Comparison of ENCODE assay signal across 8 cellular contexts in genomic region chr2:43676322-43677050, GRCh38. TPM values are rescaled to one million over a fixed set of nuclear protein-coding genes. Genes with fewer than 3 reads are reported as not detected.
DNase-seq lines count a peak whose midpoint lies in the region; ATAC-seq and TF ChIP-seq lines count a peak whose summit lies in the region.

TSS of gene C1GALT1C1L (minus strand) at chr2:43676429. CDS start at chr2:43676322, 107 bp downstream.

- WGBS in lower leg skin, 2 donors: 5 to 20% methylated on average over 26 of the region's 27 CpGs

- POLR2A ChIA-PET in T-cell (lab: Charles Lee): no interaction called here

- H3K9me3 Mint-ChIP-seq in activated naive CD4-positive, alpha-beta T cell treated with anti-CD3 and anti-CD28 coated beads for 36 hours: no peaks in the 10 kb centered on the region
- H3K9me3 Mint-ChIP-seq in T-cell: peaks cover 9 to 13% (median 11%) of the 10 kb centered on the region in 3 donors

- no peak within 1 kb of the TSS for H3K27ac Mint-ChIP-seq in activated naive CD4-positive, alpha-beta T cell treated with anti-CD3 and anti-CD28 coated beads for 36 hours
- H3K27ac Mint-ChIP-seq in T-cell: no peak within 1 kb of the TSS

- no peak for TF ChIP-seq POLR2A in lower leg skin (IDR thresholded peaks at IDR 0.05)

- no peaks in the 10 kb centered on the region for H3K36me3 Mint-ChIP-seq in activated naive CD4-positive, alpha-beta T cell treated with anti-CD3 and anti-CD28 coated beads for 36 hours (ENCODE audit: low read depth)
- peaks cover 5% of the 10 kb centered on the region for H3K36me3 Mint-ChIP-seq in T-cell

- H3K4me1 Mint-ChIP-seq in activated naive CD4-positive, alpha-beta T cell treated with anti-CD3 and anti-CD28 coated beads for 36 hours (ENCODE audit: low read depth): no peaks in the 10 kb centered on the region
- H3K4me1 Mint-ChIP-seq in T-cell: peaks cover 2 to 6% (median 2%) of the 10 kb centered on the region in 3 donors

- peaks cover 28% of the 10 kb centered on the region for H3K27me3 Mint-ChIP-seq in activated naive CD4-positive, alpha-beta T cell treated with anti-CD3 and anti-CD28 coated beads for 36 hours (ENCODE audit: low read depth)
- H3K27me3 Mint-ChIP-seq in T-cell: peaks cover 25 to 26% of the 10 kb centered on the region in 2 donors

- in situ Hi-C loops in KBM-7 (cut with MboI; ENCODE audit: low pct_unique_long_range_greater_than_20kb, low sequenced_read_pairs): no loop called here

- CTCF ChIA-PET in activated naive CD4-positive, alpha-beta T cell treated with anti-CD3 and anti-CD28 coated beads for 36 hours (lab: Charles Lee): no interaction called here
- CTCF ChIA-PET in T-cell (lab: Charles Lee): no interaction called here

- ATAC-seq in T-cell (replicated peaks in 1 of 4) (peak; percentile 49 to 73 (median 57)), GM19023 (IDR thresholded peaks at IDR 0.05; ENCODE audit: unreplicated experiment) (no peak)

- H3K4me3 Mint-ChIP-seq in activated naive CD4-positive, alpha-beta T cell treated with anti-CD3 and anti-CD28 coated beads for 36 hours: peak within 1 kb of the TSS; percentile 55
- H3K4me3 Mint-ChIP-seq in T-cell: peak within 1 kb of the TSS; percentile 32 to 69 (median 68)

- TF ChIP-seq CTCF in lower leg skin (IDR thresholded peaks at IDR 0.05): no peak

- peak within 1 kb of the TSS; percentile 42 for H3K4me3 ChIP-seq in lower leg skin (ENCODE audit: low read depth, poor library complexity, severe bottlenecking)

- DNase-seq in activated naive CD4-positive, alpha-beta T cell treated with anti-CD3 and anti-CD28 coated beads for 36 hours: peak; percentile 49
- no peak for DNase-seq in activated naive CD4-positive, alpha-beta T cell treated with Interleukin-2 at 50 U/mL for 16 hours
- DNase-seq in T-cell: peak in 14 of 34 experiments; percentile 1 to 16 (median 3)
- peak; percentile 14 for DNase-seq in cortex of kidney (lab: John Stamatoyannopoulos, UW)
- peak; percentile 31 to 88 for DNase-seq in lower leg skin (ENCODE audit: low spot score in 2 of 2)
- DNase-seq in stimulated activated CD8-positive, alpha-beta memory T cell treated with anti-CD3 and anti-CD28 coated beads, Interleukin-15, amount 100 ng/mL, for 1 hour (ENCODE audit: low read depth): peak; percentile 4
- DNase-seq in KBM-7: no peak

- intact Hi-C loops in activated naive CD4-positive, alpha-beta T cell treated with anti-CD3 and anti-CD28 coated beads for 36 hours (cut with micrococcal nuclease): no loop called here
- intact Hi-C loops in lower leg skin (cut with DNase I; ENCODE audit: low total_unique reads): no loop called here

RNA-seq across cellular contexts. Expression of gene C1GALT1C1L, which starts in this region (rescaled TPM):
- total RNA-seq in activated naive CD4-positive, alpha-beta T cell treated with anti-CD3 and anti-CD28 coated beads for 36 hours: not detected
- total RNA-seq in T-cell (not detected), lower leg skin (under 1 TPM in 3 of 4 donors, not detected in 1; 0.30 to 0.51 (median 0.36) TPM)

Comparison
In these comparisons a context has a peak if more than half of its experiments do, and no peak if none do; other contexts are left out.
1. Peak in DNase-seq in activated naive CD4-positive, alpha-beta T cell treated with anti-CD3 and anti-CD28 coated beads for 36 hours; RNA of the gene not detected or under 1 TPM.
2. Peak in ATAC-seq in T-cell; RNA of the gene not detected or under 1 TPM.
3. Peak in DNase-seq and H3K4me3 ChIP-seq in lower leg skin; RNA of the gene not detected or under 1 TPM.
4. DNase-seq: peak in cortex of kidney (single experiment) and stimulated activated CD8-positive, alpha-beta memory T cell treated with anti-CD3 and anti-CD28 coated beads, Interleukin-15, amount 100 ng/mL, for 1 hour (single experiment); none in activated naive CD4-positive, alpha-beta T cell treated with Interleukin-2 at 50 U/mL for 16 hours (single experiment) and KBM-7 (single experiment).